Comparison of ENCODE assay signal across 21 cellular contexts in genomic region chr2:173226899-173227692, GRCh38.
A peak's percentile ranks its signal among the peaks of the same experiment; 100 is the strongest.
DNase-seq lines count a peak whose midpoint lies in the region; ATAC-seq and TF ChIP-seq lines count a peak whose summit lies in the region.
"Had no signal": no experiment of that assay in that cellular context is flagged by ENCODE, and none has a peak within 500 bp of the region (broad histone marks: within the 10 kb centered on the region; RNA-seq: fewer than 3 reads in every experiment).

No MANE protein-coding gene starts in this region.

- H3K27ac ChIP-seq in lower lobe of right lung, result no peak overlapping the region
- H3K27ac ChIP-seq: RWPE1, tibial artery had no signal

- H3K27ac Mint-ChIP-seq in nephron, result peak overlapping the region; percentile 47 to 72 (median 56)
- no peak overlapping the region for H3K27ac Mint-ChIP-seq in osteocyte (ENCODE audit: unreplicated experiment)
- H3K27ac Mint-ChIP-seq: CD4-positive, alpha-beta T cell; natural killer cell treated with Interleukin-12 subunit alpha and Interleukin-12 subunit beta and Interleukin-15 and Interleukin-18, amount 100 ng/mL, for 72 hours; WTC11 had no signal

- peaks cover 1% of the 10 kb centered on the region for H3K36me3 ChIP-seq in lower lobe of right lung

- DNase-seq in COLO829 (ENCODE audit: low spot score) (peak; percentile 86), HuH-7.5 (ENCODE audit: low spot score) (peak; percentile 26), foreskin melanocyte (peak; percentile 92), lower lobe of right lung (no peak), cerebellar nuclear complex (lab: John Stamatoyannopoulos, UW) (no peak), osteocyte (ENCODE audit: extremely low spot score, unreplicated experiment) (no peak)
- DNase-seq: activated CD4-positive, alpha-beta T cell treated with anti-CD3 and anti-CD28 coated beads, Interleukin-2, amount 50 U/mL, for 48 hours; activated gamma-delta T cell; CD4-positive, alpha-beta T cell; dermis blood vessel endothelial cell; DMS79; hippocampal formation; islet precursor cell; stimulated activated naive CD4-positive, alpha-beta T cell treated with Interleukin-2 at 50 U/mL for 16 hours; tibial artery had no signal

- H3K4me3 ChIP-seq in lower lobe of right lung, result no peak overlapping the region
- H3K4me3 ChIP-seq: GM12878, tibial artery had no signal

- H3K4me1 Mint-ChIP-seq in nephron (peaks cover 36% of the 10 kb centered on the region), osteocyte (ENCODE audit: unreplicated experiment) (no peaks in the 10 kb centered on the region)

- H3K36me3 Mint-ChIP-seq in nephron (ENCODE audit: low read depth), result peaks cover 6% of the 10 kb centered on the region
- peaks cover 12% of the 10 kb centered on the region for H3K36me3 Mint-ChIP-seq in osteocyte (ENCODE audit: unreplicated experiment)
- H3K36me3 Mint-ChIP-seq: natural killer cell treated with Interleukin-12 subunit alpha and Interleukin-12 subunit beta and Interleukin-15 and Interleukin-18, amount 100 ng/mL, for 72 hours had no signal

- H3K4me3 Mint-ChIP-seq in nephron, result no peak overlapping the region
- no peak overlapping the region for H3K4me3 Mint-ChIP-seq in osteocyte (ENCODE audit: unreplicated experiment)
- H3K4me3 Mint-ChIP-seq: CD4-positive, alpha-beta T cell; natural killer cell treated with Interleukin-12 subunit alpha and Interleukin-12 subunit beta and Interleukin-15 and Interleukin-18, amount 100 ng/mL, for 72 hours; WTC11 had no signal

- peaks cover 15% of the 10 kb centered on the region for H3K4me1 ChIP-seq in lower lobe of right lung

- H3K9me3 Mint-ChIP-seq in nephron (no peaks in the 10 kb centered on the region), osteocyte (ENCODE audit: unreplicated experiment) (no peaks in the 10 kb centered on the region)
- H3K9me3 Mint-ChIP-seq: CD4-positive, alpha-beta T cell; natural killer cell treated with Interleukin-12 subunit alpha and Interleukin-12 subunit beta and Interleukin-15 and Interleukin-18, amount 100 ng/mL, for 72 hours; WTC11 had no signal

- H3K9me3 ChIP-seq in lower lobe of right lung, result no peaks in the 10 kb centered on the region
- H3K9me3 ChIP-seq: tibial artery had no signal

- no peak for TF ChIP-seq CTCF in nephron (IDR thresholded peaks at IDR 0.05; ENCODE audit: unreplicated experiment in 3 of 3)
- no peak for TF ChIP-seq CTCF in lower lobe of right lung (IDR thresholded peaks at IDR 0.05)
- TF ChIP-seq CTCF in osteocyte (IDR thresholded peaks at IDR 0.05), result no peak

- ATAC-seq in lower lobe of right lung, result no peak
- ATAC-seq: GM12878; natural killer cell treated with Interleukin-12 subunit alpha and Interleukin-12 subunit beta and Interleukin-15 and Interleukin-18, amount 100 ng/mL, for 72 hours; SK-N-SH treated with all-trans-retinoic acid at 6 μM for 48 hours; WTC11 had no signal

- H3K27me3 ChIP-seq in lower lobe of right lung (ENCODE audit: low read depth), result no peaks in the 10 kb centered on the region
- H3K27me3 ChIP-seq: tibial artery had no signal

- no peaks in the 10 kb centered on the region for H3K27me3 Mint-ChIP-seq in nephron (ENCODE audit: low read depth)
- H3K27me3 Mint-ChIP-seq in osteocyte (ENCODE audit: unreplicated experiment), result no peaks in the 10 kb centered on the region
- H3K27me3 Mint-ChIP-seq: natural killer cell treated with Interleukin-12 subunit alpha and Interleukin-12 subunit beta and Interleukin-15 and Interleukin-18, amount 100 ng/mL, for 72 hours had no signal

- intact Hi-C loops in lower lobe of right lung (cut with DNase I), result no loop called here

Comparison
In these comparisons a context has a peak if more than half of its experiments do, and no peak if none do; other contexts are left out.
1. DNase-seq: peak in COLO829 (single experiment), HuH-7.5 (single experiment) and foreskin melanocyte (single experiment); none in lower lobe of right lung (single experiment), cerebellar nuclear complex (0 of 2) and osteocyte (single experiment).